In genomic region chr3:36710606-36711005, GRCh38 we compare ENCODE assay signal across 34 cellular contexts. TPM values are rescaled to one million over a fixed set of nuclear protein-coding genes. Genes with fewer than 3 reads are reported as not detected.
"Had no signal": no experiment of that assay in that cellular context is flagged by ENCODE, and none has a peak within 500 bp of the region (broad histone marks: within the 10 kb centered on the region; RNA-seq: fewer than 3 reads in every experiment).

No MANE protein-coding gene starts in this region.

- H3K9me3 Mint-ChIP-seq: activated B cell treated with CpG ODN at 0.5 μM for 24 hours; activated CD8-positive, alpha-beta T cell treated with anti-CD3 and anti-CD28 coated beads for 36 hours; activated naive CD4-positive, alpha-beta T cell treated with anti-CD3 and anti-CD28 coated beads, Interleukin-2, amount 50 U/mL, for 24 hours; activated naive CD8-positive, alpha-beta T cell treated with anti-CD3 and anti-CD28 coated beads for 36 hours; activated naive CD8-positive, alpha-beta T cell treated with anti-CD3 and anti-CD28 coated beads, Interleukin-2, amount 50 U/mL, for 24 hours; activated T-cell treated with anti-CD3 and anti-CD28 coated beads, Interleukin-2, amount 50 U/mL, for 4 hours; activated T-helper 17 cell treated with anti-CD3 and anti-CD28 coated beads, Interleukin-2, amount 50 U/mL, for 72 hours; T-helper 2 cell treated with Interferon-gamma antibody and Interleukin-4, amounts not matched to agents 5 μg/mL and 100 μg/mL, for 36 hours had no signal

- DNase-seq: activated B cell treated with CpG ODN at 0.5 μM for 24 hours; activated CD4-positive, alpha-beta T cell treated with anti-CD3 and anti-CD28 coated beads for 48 hours; activated CD4-positive, alpha-beta T cell treated with anti-CD3 and anti-CD28 coated beads, Interleukin-2, amount 50 U/mL, for 1 hour; activated CD4-positive, alpha-beta T cell treated with anti-CD3 and anti-CD28 coated beads, Interleukin-2, amount 50 U/mL, for 48 hours; activated CD8-positive, alpha-beta memory T cell treated with anti-CD3 and anti-CD28 coated beads for 24 hours; activated CD8-positive, alpha-beta T cell treated with anti-CD3 and anti-CD28 coated beads for 36 hours; activated effector memory CD4-positive, alpha-beta T cell treated with Interleukin-2 at 50 U/mL for 16 hours; activated gamma-delta T cell treated with Interleukin-2 at 50 U/mL for 16 hours; activated naive CD4-positive, alpha-beta T cell treated with Interleukin-2 at 50 U/mL for 16 hours; activated naive CD8-positive, alpha-beta T cell treated with anti-CD3 and anti-CD28 coated beads for 36 hours; activated naive CD8-positive, alpha-beta T cell treated with anti-CD3 and anti-CD28 coated beads, Interleukin-2, amount 50 U/mL, for 24 hours; activated T-cell treated with anti-CD3 and anti-CD28 coated beads, Interleukin-2, amount 50 U/mL, for 4 hours; adrenal gland; amygdala; aorta; body of pancreas; central memory CD4-positive, alpha-beta T cell; cerebellar nuclear complex; colonic mucosa; effector CD8-positive, alpha-beta T cell; foreskin fibroblast; T-helper 1 cell; T-helper 17 cell; T1000; WERI-Rb-1 had no signal

- ATAC-seq: activated CD4-positive, CD25-positive, alpha-beta regulatory T cell treated with anti-CD3 and anti-CD28 coated beads, Interleukin-2, amount 50 U/mL, for 24 hours; activated CD8-positive, alpha-beta T cell treated with anti-CD3 and anti-CD28 coated beads for 36 hours; activated naive CD8-positive, alpha-beta T cell treated with anti-CD3 and anti-CD28 coated beads, Interleukin-2, amount 50 U/mL, for 24 hours; activated T-cell treated with anti-CD3 and anti-CD28 coated beads, Interleukin-2, amount 50 U/mL, for 4 hours; activated T-helper 17 cell treated with anti-CD3 and anti-CD28 coated beads, Interleukin-2, amount 50 U/mL, for 72 hours; body of pancreas; T-helper 17 cell had no signal

- H3K27ac Mint-ChIP-seq: activated B cell treated with CpG ODN at 0.5 μM for 24 hours; activated CD8-positive, alpha-beta T cell treated with anti-CD3 and anti-CD28 coated beads for 36 hours; activated naive CD4-positive, alpha-beta T cell treated with anti-CD3 and anti-CD28 coated beads, Interleukin-2, amount 50 U/mL, for 24 hours; activated naive CD8-positive, alpha-beta T cell treated with anti-CD3 and anti-CD28 coated beads for 36 hours; activated naive CD8-positive, alpha-beta T cell treated with anti-CD3 and anti-CD28 coated beads, Interleukin-2, amount 50 U/mL, for 24 hours; activated T-helper 17 cell treated with anti-CD3 and anti-CD28 coated beads, Interleukin-2, amount 50 U/mL, for 72 hours; T-helper 2 cell treated with Interferon-gamma antibody and Interleukin-4, amounts not matched to agents 5 μg/mL and 100 μg/mL, for 36 hours had no signal

- H3K4me1 Mint-ChIP-seq: activated B cell treated with CpG ODN at 0.5 μM for 24 hours; activated T-helper 17 cell treated with anti-CD3 and anti-CD28 coated beads, Interleukin-2, amount 50 U/mL, for 72 hours had no signal

- H3K4me3 ChIP-seq: adrenal gland, body of pancreas, cardiac muscle cell, colonic mucosa had no signal

- H3K36me3 Mint-ChIP-seq: activated naive CD4-positive, alpha-beta T cell treated with anti-CD3 and anti-CD28 coated beads, Interleukin-2, amount 50 U/mL, for 24 hours; activated naive CD8-positive, alpha-beta T cell treated with anti-CD3 and anti-CD28 coated beads for 36 hours had no signal

- H3K27me3 Mint-ChIP-seq: activated CD8-positive, alpha-beta T cell treated with anti-CD3 and anti-CD28 coated beads for 36 hours; activated naive CD4-positive, alpha-beta T cell treated with anti-CD3 and anti-CD28 coated beads, Interleukin-2, amount 50 U/mL, for 24 hours; activated naive CD8-positive, alpha-beta T cell treated with anti-CD3 and anti-CD28 coated beads for 36 hours; activated naive CD8-positive, alpha-beta T cell treated with anti-CD3 and anti-CD28 coated beads, Interleukin-2, amount 50 U/mL, for 24 hours had no signal

- H3K36me3 ChIP-seq: adrenal gland, cardiac muscle cell, colonic mucosa, WERI-Rb-1 had no signal

- FAIRE-seq: endometrium, endothelial cell of umbilical vein, frontal cortex had no signal

- H3K27me3 ChIP-seq: adrenal gland, body of pancreas, cardiac muscle cell, colonic mucosa had no signal

- H3K4me3 Mint-ChIP-seq: activated B cell treated with CpG ODN at 0.5 μM for 24 hours; activated CD8-positive, alpha-beta T cell treated with anti-CD3 and anti-CD28 coated beads for 36 hours; activated naive CD4-positive, alpha-beta T cell treated with anti-CD3 and anti-CD28 coated beads, Interleukin-2, amount 50 U/mL, for 24 hours; activated naive CD8-positive, alpha-beta T cell treated with anti-CD3 and anti-CD28 coated beads for 36 hours; activated naive CD8-positive, alpha-beta T cell treated with anti-CD3 and anti-CD28 coated beads, Interleukin-2, amount 50 U/mL, for 24 hours; activated T-cell treated with anti-CD3 and anti-CD28 coated beads, Interleukin-2, amount 50 U/mL, for 4 hours; activated T-helper 17 cell treated with anti-CD3 and anti-CD28 coated beads, Interleukin-2, amount 50 U/mL, for 72 hours; T-helper 17 cell; T-helper 2 cell treated with Interferon-gamma antibody and Interleukin-4, amounts not matched to agents 5 μg/mL and 100 μg/mL, for 36 hours had no signal

RNA-seq across cellular contexts. Expression of gene DCLK3, which starts 53.7 kb away (rescaled TPM):
- total RNA-seq: activated B cell treated with CpG ODN at 0.5 μM for 24 hours; activated T-cell treated with anti-CD3 and anti-CD28 coated beads, Interleukin-2, amount 50 U/mL, for 4 hours; body of pancreas; dermis microvascular lymphatic vessel endothelial cell; endothelial cell of umbilical vein; T-helper 17 cell had no signal
